ENCODE assay signal across 8 cellular contexts in the genomic region with DNA sequence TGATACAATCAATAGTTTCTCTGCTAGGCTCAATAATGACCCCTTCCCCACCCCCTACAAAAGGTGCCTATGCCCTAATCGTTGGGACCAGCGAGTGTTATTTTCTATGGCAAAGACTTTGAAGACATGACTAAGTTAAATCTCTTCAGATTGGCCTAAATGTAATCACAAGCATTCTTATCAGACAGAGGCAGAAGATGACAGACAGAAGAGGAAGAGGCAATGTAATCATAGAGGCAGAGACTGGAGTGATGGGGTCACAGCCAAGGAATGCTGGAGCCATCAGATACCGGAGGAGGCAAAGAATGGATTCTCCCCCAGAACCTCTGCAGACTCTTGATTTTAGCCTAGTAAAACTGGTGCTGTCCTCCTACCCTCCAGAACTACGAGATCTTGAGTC.
"Had no signal": no experiment of that assay in that cellular context is flagged by ENCODE, and none has a peak within 500 bp of the region (broad histone marks: within the 10 kb centered on the region; RNA-seq: fewer than 3 reads in every experiment).

No MANE protein-coding gene starts in this region.

- H3K4me3 ChIP-seq: GM23248, HAP-1 had no signal

- H3K9ac ChIP-seq: GM23248 had no signal

- H3K27ac ChIP-seq: GM23248 had no signal

- DNase-seq: GM23248, GOT3, H7, HFFc6, IMR-90, KG1 had no signal

- H3K9me3 ChIP-seq: HAP-1 had no signal

- H3K4me1 ChIP-seq: HAP-1 had no signal

- ATAC-seq: HCT116 had no signal

- H2AFZ ChIP-seq: GM23248 had no signal

- H3K27ac Mint-ChIP-seq: HFFc6 had no signal

- H3K36me3 ChIP-seq: HAP-1 had no signal

- H3K4me3 Mint-ChIP-seq: HFFc6 had no signal
